Comparison of ENCODE assay signal across 20 cellular contexts in the genomic region with DNA sequence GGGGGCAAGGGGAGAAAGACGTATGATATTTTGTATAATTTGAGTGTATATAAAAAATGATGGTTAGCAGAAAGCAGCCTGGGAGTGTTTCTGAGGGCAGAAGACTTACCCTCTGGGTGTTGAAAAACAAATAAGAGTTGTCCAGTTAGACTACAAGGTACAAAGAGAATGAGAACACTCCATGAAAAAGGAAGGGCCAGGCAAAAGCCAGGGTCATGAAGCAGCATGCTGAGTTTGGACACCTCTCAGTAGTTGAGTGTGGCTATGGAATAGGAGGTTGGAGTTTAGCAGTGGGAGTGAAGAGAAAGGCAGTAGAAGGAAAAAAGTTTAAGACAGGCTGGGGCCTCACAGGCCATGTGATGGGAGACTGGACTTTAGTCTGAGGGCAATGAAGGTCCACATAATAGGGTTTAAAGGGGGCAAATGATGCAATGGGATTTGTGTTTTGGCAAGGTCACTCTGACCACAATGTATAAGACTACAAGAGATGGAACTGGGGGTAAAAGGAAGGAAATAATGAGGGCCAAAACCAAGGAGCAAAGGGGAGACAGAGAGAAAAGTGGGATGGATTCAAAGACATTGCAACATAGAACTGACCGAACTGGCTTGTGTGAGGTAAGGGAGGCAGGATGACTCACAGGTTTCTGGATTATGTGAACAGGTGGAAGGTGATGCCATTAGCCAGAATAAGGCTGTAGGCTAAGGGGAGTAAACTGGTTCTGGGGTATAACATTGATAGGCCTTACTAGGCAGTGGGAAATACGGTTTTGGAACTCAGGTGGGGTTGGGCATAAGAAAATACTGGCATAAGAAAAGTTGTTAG.
DNase-seq lines count a peak whose midpoint lies in the region; ATAC-seq and TF ChIP-seq lines count a peak whose summit lies in the region.
"Had no signal": no experiment of that assay in that cellular context is flagged by ENCODE, and none has a peak within 500 bp of the region (broad histone marks: within the 10 kb centered on the region; RNA-seq: fewer than 3 reads in every experiment).

No MANE protein-coding gene starts in this region.

- no peak for TF ChIP-seq CTCF in chondrocyte (IDR thresholded peaks at IDR 0.05)
- TF ChIP-seq CTCF in lower lobe of right lung (IDR thresholded peaks at IDR 0.05), result no peak
- no peak for TF ChIP-seq CTCF in upper lobe of right lung (IDR thresholded peaks at IDR 0.05)
- TF ChIP-seq CTCF in transverse colon (IDR thresholded peaks at IDR 0.05), result no peak

- in situ Hi-C loops in transverse colon (cut with MboI; ENCODE audit: low pct_ligation_motif_present in 1 of 4, low pct_unique_long_range_greater_than_20kb in 1 of 4, low sequenced_read_pairs in 3 of 4), result loop anchor here (10.0 to 25.0 kb wide), 2 partner anchors 263 to 545 kb away; no protein-coding TSS in a partner anchor

- no peaks in the 10 kb centered on the region for H3K27me3 Mint-ChIP-seq in chondrocyte (ENCODE audit: low read depth)
- H3K27me3 Mint-ChIP-seq: IgD-negative memory B cell had no signal

- no peak overlapping the region for H3K4me3 Mint-ChIP-seq in chondrocyte (ENCODE audit: unreplicated experiment)
- H3K4me3 Mint-ChIP-seq: IgD-negative memory B cell had no signal

- no peak for TF ChIP-seq POLR2A in transverse colon (IDR thresholded peaks at IDR 0.05)

- peaks cover 28% of the 10 kb centered on the region for H3K4me1 Mint-ChIP-seq in chondrocyte (ENCODE audit: low read depth)

- no peak for TF ChIP-seq RAD21 in Ishikawa (IDR thresholded peaks at IDR 0.05; ENCODE audit: low read depth)

- peak; percentile 38 to 67 for ATAC-seq in lower lobe of right lung
- peak; percentile 58 for ATAC-seq in upper lobe of right lung

- H3K4me1 ChIP-seq in lower lobe of right lung (no peaks in the 10 kb centered on the region), upper lobe of right lung (no peaks in the 10 kb centered on the region), transverse colon (peaks cover 0 to 8% (median 0%) of the 10 kb centered on the region in 4 donors)
- H3K4me1 ChIP-seq: sigmoid colon, SJCRH30 had no signal

- WGBS in transverse colon (ENCODE audit: low coverage in 1 of 2), 2 donors, result 64 to 87% methylated on average over 3 of the region's 3 CpGs

- TF ChIP-seq EP300 in Ishikawa (IDR thresholded peaks at IDR 0.05; ENCODE audit: borderline replicate concordance), result no peak
- no peak for TF ChIP-seq EP300 in transverse colon (IDR thresholded peaks at IDR 0.05; ENCODE audit: low read depth)

- H3K27ac ChIP-seq in lower lobe of right lung (no peak overlapping the region), upper lobe of right lung (no peak overlapping the region), transverse colon (no peak overlapping the region)
- H3K27ac ChIP-seq: SJCRH30 had no signal

- H3K9me3 Mint-ChIP-seq in chondrocyte (ENCODE audit: low read depth), result peaks cover 3% of the 10 kb centered on the region
- H3K9me3 Mint-ChIP-seq: IgD-negative memory B cell had no signal

- no peaks in the 10 kb centered on the region for H3K27me3 ChIP-seq in lower lobe of right lung (ENCODE audit: low read depth)
- no peaks in the 10 kb centered on the region for H3K27me3 ChIP-seq in upper lobe of right lung
- H3K27me3 ChIP-seq in transverse colon, result no peaks in the 10 kb centered on the region
- H3K27me3 ChIP-seq: sigmoid colon, SJCRH30 had no signal

- H3K36me3 Mint-ChIP-seq in chondrocyte (ENCODE audit: low read depth), result no peaks in the 10 kb centered on the region

- peak overlapping the region; percentile 19 for H3K27ac Mint-ChIP-seq in chondrocyte (ENCODE audit: unreplicated experiment)
- H3K27ac Mint-ChIP-seq: IgD-negative memory B cell had no signal

- H3K4me3 ChIP-seq in lower lobe of right lung, result no peak overlapping the region
- H3K4me3 ChIP-seq in upper lobe of right lung, result no peak overlapping the region
- H3K4me3 ChIP-seq in transverse colon, result no peak overlapping the region
- H3K4me3 ChIP-seq: coronary artery, sigmoid colon, SJCRH30 had no signal

- no peaks in the 10 kb centered on the region for H3K36me3 ChIP-seq in lower lobe of right lung
- H3K36me3 ChIP-seq in upper lobe of right lung, result no peaks in the 10 kb centered on the region
- no peaks in the 10 kb centered on the region for H3K36me3 ChIP-seq in transverse colon
- H3K36me3 ChIP-seq: sigmoid colon, SJCRH30 had no signal

- intact Hi-C loops in lower lobe of right lung (cut with DNase I), result no loop called here
- intact Hi-C loops in upper lobe of right lung (cut with DNase I), result no loop called here
- intact Hi-C loops in transverse colon (cut with DNase I; ENCODE audit: low total_unique reads), result no loop called here

- DNase-seq in chondrocyte (ENCODE audit: low spot score) (no peak), lower lobe of right lung (no peak), upper lobe of right lung (no peak), RKO (ENCODE audit: low spot score) (no peak), NCI-H82 (lab: John Stamatoyannopoulos, UW) (no peak), transverse colon (no peak)
- DNase-seq: activated CD8-positive, alpha-beta memory T cell treated with anti-CD3 and anti-CD28 coated beads, Interleukin-2, amount 50 U/mL, for 48 hours; activated gamma-delta T cell treated with Interleukin-2 at 50 U/mL for 16 hours; AML-193; aorta; midbrain; MV-4-11; NCI-H2081 treated with DMSO at 0.1 percent for 48 hours; NCI-H524; sigmoid colon; SJCRH30; stimulated activated CD4-positive, alpha-beta T cell treated with anti-CD3 and anti-CD28 coated beads, Interleukin-2, amount 100 ng/mL, for 48 hours had no signal

- no peaks in the 10 kb centered on the region for H3K9me3 ChIP-seq in lower lobe of right lung
- H3K9me3 ChIP-seq in upper lobe of right lung, result no peaks in the 10 kb centered on the region
- H3K9me3 ChIP-seq in transverse colon, result no peaks in the 10 kb centered on the region
- H3K9me3 ChIP-seq: sigmoid colon, SJCRH30 had no signal

TF ChIP-seq in Ishikawa, 13 proteins besides CTCF, POLR2A, EP300 and RAD21:
- no peak for TF ChIP-seq NFIC (IDR thresholded peaks at IDR 0.05)
- TF ChIP-seq ZBTB7A (IDR thresholded peaks at IDR 0.05; ENCODE audit: low read depth), result no peak
- TF ChIP-seq CEBPB (IDR thresholded peaks at IDR 0.05), result peak; percentile 62
- no peak for TF ChIP-seq TCF12 (IDR thresholded peaks at IDR 0.05; ENCODE audit: low read depth)
